ENCODE assay signal across 1 cellular context in genomic region chr12:47741340-47741703, GRCh38.
TF ChIP-seq lines count a peak whose summit lies in the region.

No MANE protein-coding gene starts in this region.

TF ChIP-seq in HepG2, 621 proteins besides CTCF, POLR2A, EP300 and RAD21:
- no peak for TF ChIP-seq ZNF567 (CRISPR knock-in tag; IDR thresholded peaks at IDR 0.05; ENCODE audit: borderline replicate concordance)
- TF ChIP-seq ZFP36L2 (CRISPR knock-in tag; IDR thresholded peaks at IDR 0.05), result no peak
- TF ChIP-seq ZNF605 (CRISPR knock-in tag; IDR thresholded peaks at IDR 0.05), result no peak
- no peak for TF ChIP-seq JUND (CRISPR knock-in tag; IDR thresholded peaks at IDR 0.05)
- no peak for TF ChIP-seq MED13 (CRISPR knock-in tag; IDR thresholded peaks at IDR 0.05)
- no peak for TF ChIP-seq SOX6 (IDR thresholded peaks at IDR 0.05)
- no peak for TF ChIP-seq SOX6 (CRISPR knock-in tag; IDR thresholded peaks at IDR 0.05)
- TF ChIP-seq MBNL3 (CRISPR knock-in tag; conservative IDR thresholded peaks at IDR 0.05), result no peak
- no peak for TF ChIP-seq CREBL2 (CRISPR knock-in tag; IDR thresholded peaks at IDR 0.05; ENCODE audit: borderline replicate concordance)
- no peak for TF ChIP-seq HES4 (CRISPR knock-in tag; IDR thresholded peaks at IDR 0.05; ENCODE audit: borderline replicate concordance)
- no peak for TF ChIP-seq TEF (CRISPR knock-in tag; IDR thresholded peaks at IDR 0.05)
- TF ChIP-seq HOXA9 (CRISPR knock-in tag; IDR thresholded peaks at IDR 0.05; ENCODE audit: borderline replicate concordance), result no peak
- no peak for TF ChIP-seq SRSF4 (IDR thresholded peaks at IDR 0.05; ENCODE audit: low read depth, low read length, poor library complexity, severe bottlenecking)
- TF ChIP-seq CBFB (CRISPR knock-in tag; IDR thresholded peaks at IDR 0.05), result no peak
- no peak for TF ChIP-seq ZKSCAN5 (CRISPR knock-in tag; IDR thresholded peaks at IDR 0.05)
- TF ChIP-seq TP53 (CRISPR knock-in tag; conservative IDR thresholded peaks at IDR 0.05), result no peak
- no peak for TF ChIP-seq RXRA (CRISPR knock-in tag; IDR thresholded peaks at IDR 0.05)
- no peak for TF ChIP-seq ZNF788 (CRISPR knock-in tag; IDR thresholded peaks at IDR 0.05; ENCODE audit: borderline replicate concordance)
- TF ChIP-seq IRX3 (CRISPR knock-in tag; IDR thresholded peaks at IDR 0.05; ENCODE audit: borderline replicate concordance, low read depth), result no peak
- no peak for TF ChIP-seq ARNT2 (CRISPR knock-in tag; IDR thresholded peaks at IDR 0.05; ENCODE audit: low read depth)
